7 cellular contexts compared by ENCODE assay signal in the genomic region with DNA sequence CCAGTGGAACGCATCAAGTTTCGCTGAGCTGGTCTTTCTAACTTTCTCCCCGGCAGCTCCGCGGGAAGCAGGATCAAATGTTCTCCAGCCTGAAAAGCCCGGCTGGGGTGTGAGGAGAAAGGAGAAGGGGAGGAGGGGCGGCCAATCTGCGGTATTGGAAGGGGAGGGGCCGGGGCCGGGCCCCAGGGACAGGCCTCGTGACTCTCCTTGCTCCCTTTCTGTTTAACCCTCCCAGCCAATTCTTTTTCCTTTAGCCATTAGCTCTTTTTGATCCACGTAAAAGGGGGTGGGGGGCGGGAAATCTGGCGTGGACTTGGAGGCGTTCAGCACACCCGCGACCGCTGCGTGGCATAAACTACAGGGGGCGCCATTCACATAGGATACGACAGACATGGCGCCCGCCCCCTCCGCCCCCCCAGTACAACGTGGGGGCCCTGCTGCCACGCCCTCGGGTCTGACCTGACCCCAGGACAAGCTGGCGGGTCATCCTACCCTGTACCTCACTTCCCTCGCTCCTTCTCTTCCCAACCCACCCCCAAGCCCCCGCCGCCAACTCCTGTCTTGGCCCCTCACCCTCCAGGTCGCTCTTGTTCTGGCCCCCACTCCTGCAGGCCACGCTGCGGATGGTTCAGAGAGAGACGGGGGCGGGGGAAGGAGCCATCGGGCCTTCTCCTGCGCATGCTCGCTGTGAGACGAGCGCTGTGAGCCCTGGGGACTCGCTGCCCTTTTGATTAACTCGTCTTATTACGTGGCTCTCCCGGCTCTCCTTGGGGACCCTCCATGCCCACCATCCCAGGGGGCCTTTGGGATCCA. TPM values are rescaled to one million over a fixed set of nuclear protein-coding genes. Genes with fewer than 3 reads are reported as not detected.
DNase-seq lines count a peak whose midpoint lies in the region; ATAC-seq, FAIRE-seq and TF ChIP-seq lines count a peak whose summit lies in the region.

No MANE protein-coding gene starts in this region.

- dilution Hi-C loops in keratinocyte (cut with MboI; ENCODE audit: extremely low pct_ligation_motif_present, low sequenced_read_pairs), result no loop called here

- H3K4me3 Mint-ChIP-seq in central memory CD8-positive, alpha-beta T cell, result peak overlapping the region; percentile 79

- H2AFZ ChIP-seq in keratinocyte (ENCODE audit: control insufficient read depth, low read length), result no peak overlapping the region

- H3K9me3 Mint-ChIP-seq in central memory CD8-positive, alpha-beta T cell, result no peaks in the 10 kb centered on the region

- no peak overlapping the region for H3K9ac ChIP-seq in keratinocyte (ENCODE audit: control insufficient read depth, extremely low read depth, insufficient read depth, low read length)

- peak; percentile 28 to 62 (median 44) for TF ChIP-seq CTCF in keratinocyte (optimal IDR thresholded peaks at IDR 0.05 in 1 of 3, IDR thresholded peaks at IDR 0.05 in 1 of 3, conservative IDR thresholded peaks at IDR 0.05 in 1 of 3; ENCODE audit: extremely low read depth in 1 of 3, insufficient read depth in 2 of 3, low read length in 3 of 3)

- no peaks in the 10 kb centered on the region for H3K9me1 ChIP-seq in keratinocyte (ENCODE audit: control insufficient read depth, extremely low read depth, insufficient read depth, low read length)

- H3K4me1 ChIP-seq in keratinocyte (ENCODE audit: control insufficient read depth, extremely low read depth, insufficient read depth, low read length), result no peaks in the 10 kb centered on the region

- ATAC-seq in GM18907 (IDR thresholded peaks at IDR 0.05; ENCODE audit: unreplicated experiment), result peak; percentile 58
- ATAC-seq in central memory CD8-positive, alpha-beta T cell (replicated peaks; ENCODE audit: extremely low read depth, poor library complexity, severe bottlenecking), result peak; percentile 90

- peak; percentile 72 for DNase-seq in LHCN-M2 (ENCODE audit: low read depth)
- DNase-seq in activated CD4-positive, CD25-positive, alpha-beta regulatory T cell treated with anti-CD3 and anti-CD28 coated beads, Interleukin-2, amount 50 U/mL, for 16 hours (ENCODE audit: low read depth, low spot score), result peak; percentile 48
- DNase-seq in central memory CD8-positive, alpha-beta T cell (ENCODE audit: low spot score in 2 of 2), result peak; percentile 26 to 64
- DNase-seq in keratinocyte (ENCODE audit: low read depth, low spot score), result no peak
- DNase-seq in stimulated activated CD4-positive, alpha-beta T cell treated with anti-CD3 and anti-CD28 coated beads, Interleukin-12 subunit alpha, Interleukin-12 subunit beta, amount 100 ng/mL, for 24 hours (ENCODE audit: low read depth in 2 of 2), result peak; percentile 38 to 63
- DNase-seq in NK-92 treated with Interleukin-12 subunit alpha and Interleukin-12 subunit beta, amount 100 ng/mL, for 24 hours (lab: John Stamatoyannopoulos, UW), result no peak

- no peak overlapping the region for H3K27ac ChIP-seq in keratinocyte (ENCODE audit: control insufficient read depth, insufficient read depth, low read length)

- H3K27me3 ChIP-seq in keratinocyte (ENCODE audit: control insufficient read depth, extremely low read depth, insufficient read depth, low read length), result peaks cover 3% of the 10 kb centered on the region

- peaks cover 4% of the 10 kb centered on the region for H3K36me3 Mint-ChIP-seq in central memory CD8-positive, alpha-beta T cell (ENCODE audit: insufficient read depth)

- peak overlapping the region; percentile 31 for H3K4me2 ChIP-seq in keratinocyte (ENCODE audit: control insufficient read depth, extremely low read depth, insufficient read depth, low read depth, low read length)

- no peaks in the 10 kb centered on the region for H4K20me1 ChIP-seq in keratinocyte (ENCODE audit: control insufficient read depth, extremely low read depth, insufficient read depth, low read length)

- peak overlapping the region; percentile 51 for H3K27ac Mint-ChIP-seq in central memory CD8-positive, alpha-beta T cell (ENCODE audit: low read depth)

- H3K36me3 ChIP-seq in keratinocyte (ENCODE audit: control insufficient read depth in 2 of 2, extremely low read depth in 1 of 2, insufficient read depth in 2 of 2, low read length in 2 of 2), result no peaks in the 10 kb centered on the region

- H3K79me2 ChIP-seq in keratinocyte (ENCODE audit: control insufficient read depth, insufficient read depth, low read length), result no peaks in the 10 kb centered on the region

- FAIRE-seq in keratinocyte (lab: Jason Lieb, UNC), result no peak

- no peaks in the 10 kb centered on the region for H3K27me3 Mint-ChIP-seq in central memory CD8-positive, alpha-beta T cell

- peak overlapping the region in 2 of 3 experiments; percentile 1 to 6 for H3K4me3 ChIP-seq in keratinocyte (ENCODE audit: control insufficient read depth in 2 of 3, extremely low read depth in 1 of 3, insufficient read depth in 2 of 3, low read depth in 1 of 3, low read length in 3 of 3)

- no peaks in the 10 kb centered on the region for H3K9me3 ChIP-seq in keratinocyte (ENCODE audit: control insufficient read depth, low read depth, low read length)

- H3K4me1 Mint-ChIP-seq in central memory CD8-positive, alpha-beta T cell, result peaks cover 16% of the 10 kb centered on the region

RNA-seq across cellular contexts. Expression of gene MDGA1, which starts 7.8 kb away (rescaled TPM):
- total RNA-seq in LHCN-M2 (2014; rRNA removed), result 2.9 and 3.1 TPM in 2 replicates
- 1.6 TPM for polyA plus RNA-seq in LHCN-M2 (2012)
- 0.26 to 1.0 TPM (median 0.32 TPM) in 3 replicates for polyA plus RNA-seq in keratinocyte
- polyA plus RNA-seq in keratinocyte (2011; ENCODE audit: low read depth), result 0.29 TPM
- polyA plus RNA-seq in keratinocyte (2011; cell fraction: cytosol; rRNA removed), result 0.11 and 0.23 TPM in 2 replicates
- polyA plus RNA-seq in keratinocyte (2011; cell fraction: nucleus; rRNA removed), result 2.3 and 2.4 TPM in 2 replicates
- polyA plus RNA-seq in keratinocyte (2012; ENCODE audit: low replicate concordance), result 0.38 and 0.77 TPM in 2 replicates
- polyA minus RNA-seq in keratinocyte, result 0.26 to 5.0 TPM (median 4.2 TPM) in 3 replicates
- polyA minus RNA-seq in keratinocyte (2011; cell fraction: cytosol; rRNA and poly(A)+ RNA removed), result 0.19 TPM
- 0.84 and 1.6 TPM in 2 replicates for polyA minus RNA-seq in keratinocyte (2011; cell fraction: nucleus; rRNA and poly(A)+ RNA removed)

Comparison
In these comparisons a context has a peak if more than half of its experiments do, and no peak if none do; other contexts are left out.
1. DNase-seq: peak in LHCN-M2 (single experiment), activated CD4-positive, CD25-positive, alpha-beta regulatory T cell treated with anti-CD3 and anti-CD28 coated beads, Interleukin-2, amount 50 U/mL, for 16 hours (single experiment), central memory CD8-positive, alpha-beta T cell (2 of 2) and stimulated activated CD4-positive, alpha-beta T cell treated with anti-CD3 and anti-CD28 coated beads, Interleukin-12 subunit alpha, Interleukin-12 subunit beta, amount 100 ng/mL, for 24 hours (2 of 2); none in keratinocyte (single experiment) and NK-92 treated with Interleukin-12 subunit alpha and Interleukin-12 subunit beta, amount 100 ng/mL, for 24 hours (single experiment).